ENCODE assay signal across 1 cellular context in the genomic region with DNA sequence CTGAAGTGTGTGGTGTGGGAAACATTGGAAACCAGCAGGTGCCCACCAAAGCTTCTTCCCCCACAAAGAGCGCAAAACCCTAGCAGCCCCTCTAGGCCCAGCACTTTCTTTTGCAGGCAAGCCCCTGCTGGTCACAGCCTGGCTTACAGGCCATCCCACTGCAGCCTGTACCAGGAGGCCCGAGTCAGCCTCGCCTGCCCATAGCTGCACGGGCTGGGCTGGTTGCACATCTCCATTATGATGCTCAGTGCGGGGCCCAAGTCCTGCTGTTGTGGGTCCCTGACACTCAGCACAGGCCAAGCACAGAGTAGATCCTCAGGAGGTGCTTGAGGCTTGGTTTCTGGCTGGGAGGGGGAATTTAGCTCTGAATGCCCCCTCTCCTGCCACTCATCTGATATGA.
TF ChIP-seq lines count a peak whose summit lies in the region.

No MANE protein-coding gene starts in this region.

TF ChIP-seq in HepG2, 621 proteins besides CTCF, POLR2A, EP300 and RAD21:
- no peak for TF ChIP-seq ZNF335 (CRISPR knock-in tag; IDR thresholded peaks at IDR 0.05)
- TF ChIP-seq GATAD1 (CRISPR knock-in tag; IDR thresholded peaks at IDR 0.05): no peak
- no peak for TF ChIP-seq HNF4G (IDR thresholded peaks at IDR 0.05; ENCODE audit: borderline replicate concordance, low read depth, low read length)
- no peak for TF ChIP-seq HNF4G (CRISPR knock-in tag; IDR thresholded peaks at IDR 0.05; ENCODE audit: borderline replicate concordance, low read depth)
- TF ChIP-seq, protein P1, sequence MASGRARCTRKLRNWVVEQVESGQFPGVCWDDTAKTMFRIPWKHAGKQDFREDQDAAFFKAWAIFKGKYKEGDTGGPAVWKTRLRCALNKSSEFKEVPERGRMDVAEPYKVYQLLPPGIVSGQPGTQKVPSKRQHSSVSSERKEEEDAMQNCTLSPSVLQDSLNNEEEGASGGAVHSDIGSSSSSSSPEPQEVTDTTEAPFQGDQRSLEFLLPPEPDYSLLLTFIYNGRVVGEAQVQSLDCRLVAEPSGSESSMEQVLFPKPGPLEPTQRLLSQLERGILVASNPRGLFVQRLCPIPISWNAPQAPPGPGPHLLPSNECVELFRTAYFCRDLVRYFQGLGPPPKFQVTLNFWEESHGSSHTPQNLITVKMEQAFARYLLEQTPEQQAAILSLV (CRISPR knock-in tag; IDR thresholded peaks at IDR 0.05; ENCODE audit: borderline replicate concordance): no peak
- no peak for TF ChIP-seq ELF1 (CRISPR knock-in tag; IDR thresholded peaks at IDR 0.05)
- no peak for TF ChIP-seq ZNF672 (CRISPR knock-in tag; IDR thresholded peaks at IDR 0.05)
- no peak for TF ChIP-seq TOPORS (CRISPR knock-in tag; IDR thresholded peaks at IDR 0.05)
- TF ChIP-seq HNRNPK (IDR thresholded peaks at IDR 0.05; ENCODE audit: low read depth, low read length, poor library complexity, severe bottlenecking): no peak
- TF ChIP-seq FOXK2 (IDR thresholded peaks at IDR 0.05): no peak
- no peak for TF ChIP-seq ZBTB7B (CRISPR knock-in tag; IDR thresholded peaks at IDR 0.05)
- TF ChIP-seq TARDBP (CRISPR knock-in tag; IDR thresholded peaks at IDR 0.05): no peak
- TF ChIP-seq, protein P2, sequence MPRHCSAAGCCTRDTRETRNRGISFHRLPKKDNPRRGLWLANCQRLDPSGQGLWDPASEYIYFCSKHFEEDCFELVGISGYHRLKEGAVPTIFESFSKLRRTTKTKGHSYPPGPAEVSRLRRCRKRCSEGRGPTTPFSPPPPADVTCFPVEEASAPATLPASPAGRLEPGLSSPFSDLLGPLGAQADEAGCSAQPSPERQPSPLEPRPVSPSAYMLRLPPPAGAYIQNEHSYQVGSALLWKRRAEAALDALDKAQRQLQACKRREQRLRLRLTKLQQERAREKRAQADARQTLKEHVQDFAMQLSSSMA (CRISPR knock-in tag; IDR thresholded peaks at IDR 0.05): no peak
